Comparison of ENCODE assay signal across 1 cellular context in the genomic region with DNA sequence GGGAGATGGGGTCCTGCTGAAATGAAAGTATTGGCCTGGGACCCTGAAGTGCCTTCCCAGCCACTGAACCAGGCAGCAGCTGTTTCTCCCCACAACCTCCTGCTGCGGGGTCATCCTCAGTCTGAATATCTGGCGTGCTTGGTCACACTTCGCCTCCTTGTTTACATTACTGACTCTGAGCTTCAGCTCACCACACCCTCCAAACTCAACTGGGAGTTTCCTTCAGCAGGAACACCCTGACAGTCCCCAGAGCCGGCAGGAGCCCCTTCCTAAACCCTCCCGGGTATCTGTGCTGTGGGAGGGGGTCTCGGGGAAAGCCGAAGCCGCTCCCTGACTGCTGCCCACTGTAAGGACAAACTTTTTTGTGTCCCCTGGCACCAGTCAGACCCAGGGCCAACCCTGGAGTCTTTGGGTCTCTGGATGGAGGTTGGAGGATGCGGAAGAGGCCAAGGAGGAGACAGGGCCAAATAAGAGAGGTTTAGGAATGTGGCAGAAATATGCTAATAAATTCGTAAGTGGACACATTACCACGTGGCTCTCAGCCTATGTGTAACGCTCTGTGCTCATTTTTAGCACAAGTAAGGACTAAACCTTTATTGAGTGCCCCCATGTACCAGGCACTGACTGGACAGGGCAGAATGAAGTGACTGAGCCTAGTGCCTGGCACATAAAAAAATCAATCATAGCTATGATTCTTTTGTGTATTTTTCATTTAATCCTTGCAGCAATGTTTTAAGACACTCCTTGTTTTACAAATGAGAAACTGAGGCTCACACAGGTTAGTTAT.
TF ChIP-seq lines count a peak whose summit lies in the region.

No MANE protein-coding gene starts in this region.

TF ChIP-seq in K562, 482 proteins besides CTCF, POLR2A, EP300 and RAD21 (continued from another document):
- TF ChIP-seq, protein P1, sequence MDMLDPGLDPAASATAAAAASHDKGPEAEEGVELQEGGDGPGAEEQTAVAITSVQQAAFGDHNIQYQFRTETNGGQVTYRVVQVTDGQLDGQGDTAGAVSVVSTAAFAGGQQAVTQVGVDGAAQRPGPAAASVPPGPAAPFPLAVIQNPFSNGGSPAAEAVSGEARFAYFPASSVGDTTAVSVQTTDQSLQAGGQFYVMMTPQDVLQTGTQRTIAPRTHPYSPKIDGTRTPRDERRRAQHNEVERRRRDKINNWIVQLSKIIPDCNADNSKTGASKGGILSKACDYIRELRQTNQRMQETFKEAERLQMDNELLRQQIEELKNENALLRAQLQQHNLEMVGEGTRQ (CRISPR knock-in tag; IDR thresholded peaks at IDR 0.05): no peak
- TF ChIP-seq, protein P2, sequence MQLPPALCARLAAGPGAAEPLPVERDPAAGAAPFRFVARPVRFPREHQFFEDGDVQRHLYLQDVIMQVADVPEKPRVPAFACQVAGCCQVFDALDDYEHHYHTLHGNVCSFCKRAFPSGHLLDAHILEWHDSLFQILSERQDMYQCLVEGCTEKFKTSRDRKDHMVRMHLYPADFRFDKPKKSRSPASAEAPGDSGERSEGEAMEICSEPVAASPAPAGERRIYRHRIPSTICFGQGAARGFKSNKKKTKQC (CRISPR knock-in tag; IDR thresholded peaks at IDR 0.05): no peak
- no peak for TF ChIP-seq SRF (CRISPR knock-in tag; IDR thresholded peaks at IDR 0.05)
- peak; percentile 92 to 94 for TF ChIP-seq FOXK2 (conservative IDR thresholded peaks at IDR 0.05 in 1 of 2, IDR thresholded peaks at IDR 0.05 in 1 of 2; ENCODE audit: low read depth in 2 of 2)
- TF ChIP-seq JUND (IDR thresholded peaks at IDR 0.05; ENCODE audit: borderline replicate concordance, low read depth, low read length): 0 out of 2 replicates have a peak, but pooled peaks have one; percentile 6
- TF ChIP-seq JUND (tag; IDR thresholded peaks at IDR 0.05; ENCODE audit: borderline replicate concordance, low read depth, low read length): no peak; the same call in 2 of the 3 replicates
- no peak for TF ChIP-seq SREBF2 (CRISPR knock-in tag; IDR thresholded peaks at IDR 0.05)
- peak; percentile 14 for TF ChIP-seq ZFP36 (IDR thresholded peaks at IDR 0.05; ENCODE audit: low read depth, low read length, partially characterized antibody)
- TF ChIP-seq, protein P3, sequence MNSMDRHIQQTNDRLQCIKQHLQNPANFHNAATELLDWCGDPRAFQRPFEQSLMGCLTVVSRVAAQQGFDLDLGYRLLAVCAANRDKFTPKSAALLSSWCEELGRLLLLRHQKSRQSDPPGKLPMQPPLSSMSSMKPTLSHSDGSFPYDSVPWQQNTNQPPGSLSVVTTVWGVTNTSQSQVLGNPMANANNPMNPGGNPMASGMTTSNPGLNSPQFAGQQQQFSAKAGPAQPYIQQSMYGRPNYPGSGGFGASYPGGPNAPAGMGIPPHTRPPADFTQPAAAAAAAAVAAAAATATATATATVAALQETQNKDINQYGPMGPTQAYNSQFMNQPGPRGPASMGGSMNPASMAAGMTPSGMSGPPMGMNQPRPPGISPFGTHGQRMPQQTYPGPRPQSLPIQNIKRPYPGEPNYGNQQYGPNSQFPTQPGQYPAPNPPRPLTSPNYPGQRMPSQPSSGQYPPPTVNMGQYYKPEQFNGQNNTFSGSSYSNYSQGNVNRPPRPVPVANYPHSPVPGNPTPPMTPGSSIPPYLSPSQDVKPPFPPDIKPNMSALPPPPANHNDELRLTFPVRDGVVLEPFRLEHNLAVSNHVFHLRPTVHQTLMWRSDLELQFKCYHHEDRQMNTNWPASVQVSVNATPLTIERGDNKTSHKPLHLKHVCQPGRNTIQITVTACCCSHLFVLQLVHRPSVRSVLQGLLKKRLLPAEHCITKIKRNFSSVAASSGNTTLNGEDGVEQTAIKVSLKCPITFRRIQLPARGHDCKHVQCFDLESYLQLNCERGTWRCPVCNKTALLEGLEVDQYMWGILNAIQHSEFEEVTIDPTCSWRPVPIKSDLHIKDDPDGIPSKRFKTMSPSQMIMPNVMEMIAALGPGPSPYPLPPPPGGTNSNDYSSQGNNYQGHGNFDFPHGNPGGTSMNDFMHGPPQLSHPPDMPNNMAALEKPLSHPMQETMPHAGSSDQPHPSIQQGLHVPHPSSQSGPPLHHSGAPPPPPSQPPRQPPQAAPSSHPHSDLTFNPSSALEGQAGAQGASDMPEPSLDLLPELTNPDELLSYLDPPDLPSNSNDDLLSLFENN (IDR thresholded peaks at IDR 0.05; ENCODE audit: low read depth in 2 of 2, low read length in 2 of 2): no peak
- no peak for TF ChIP-seq MIER1 (IDR thresholded peaks at IDR 0.05; ENCODE audit: low read depth)
- 0 out of 2 replicates have a peak, but pooled peaks have one; percentile 36 for TF ChIP-seq KAT7 (CRISPR knock-in tag; IDR thresholded peaks at IDR 0.05; ENCODE audit: borderline replicate concordance)
- TF ChIP-seq ZNF140 (CRISPR knock-in tag; IDR thresholded peaks at IDR 0.05): no peak
- TF ChIP-seq, protein P4, sequence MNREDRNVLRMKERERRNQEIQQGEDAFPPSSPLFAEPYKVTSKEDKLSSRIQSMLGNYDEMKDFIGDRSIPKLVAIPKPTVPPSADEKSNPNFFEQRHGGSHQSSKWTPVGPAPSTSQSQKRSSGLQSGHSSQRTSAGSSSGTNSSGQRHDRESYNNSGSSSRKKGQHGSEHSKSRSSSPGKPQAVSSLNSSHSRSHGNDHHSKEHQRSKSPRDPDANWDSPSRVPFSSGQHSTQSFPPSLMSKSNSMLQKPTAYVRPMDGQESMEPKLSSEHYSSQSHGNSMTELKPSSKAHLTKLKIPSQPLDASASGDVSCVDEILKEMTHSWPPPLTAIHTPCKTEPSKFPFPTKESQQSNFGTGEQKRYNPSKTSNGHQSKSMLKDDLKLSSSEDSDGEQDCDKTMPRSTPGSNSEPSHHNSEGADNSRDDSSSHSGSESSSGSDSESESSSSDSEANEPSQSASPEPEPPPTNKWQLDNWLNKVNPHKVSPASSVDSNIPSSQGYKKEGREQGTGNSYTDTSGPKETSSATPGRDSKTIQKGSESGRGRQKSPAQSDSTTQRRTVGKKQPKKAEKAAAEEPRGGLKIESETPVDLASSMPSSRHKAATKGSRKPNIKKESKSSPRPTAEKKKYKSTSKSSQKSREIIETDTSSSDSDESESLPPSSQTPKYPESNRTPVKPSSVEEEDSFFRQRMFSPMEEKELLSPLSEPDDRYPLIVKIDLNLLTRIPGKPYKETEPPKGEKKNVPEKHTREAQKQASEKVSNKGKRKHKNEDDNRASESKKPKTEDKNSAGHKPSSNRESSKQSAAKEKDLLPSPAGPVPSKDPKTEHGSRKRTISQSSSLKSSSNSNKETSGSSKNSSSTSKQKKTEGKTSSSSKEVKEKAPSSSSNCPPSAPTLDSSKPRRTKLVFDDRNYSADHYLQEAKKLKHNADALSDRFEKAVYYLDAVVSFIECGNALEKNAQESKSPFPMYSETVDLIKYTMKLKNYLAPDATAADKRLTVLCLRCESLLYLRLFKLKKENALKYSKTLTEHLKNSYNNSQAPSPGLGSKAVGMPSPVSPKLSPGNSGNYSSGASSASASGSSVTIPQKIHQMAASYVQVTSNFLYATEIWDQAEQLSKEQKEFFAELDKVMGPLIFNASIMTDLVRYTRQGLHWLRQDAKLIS (CRISPR knock-in tag; IDR thresholded peaks at IDR 0.05): 0 out of 2 replicates have a peak, but pooled peaks have one; percentile 26
- TF ChIP-seq FOXK1 (CRISPR knock-in tag; IDR thresholded peaks at IDR 0.05; ENCODE audit: borderline replicate concordance): peak; percentile 80; the same call in 1 of the 2 replicates
- TF ChIP-seq TCF3 (CRISPR knock-in tag; IDR thresholded peaks at IDR 0.05): 0 out of 2 replicates have a peak, but pooled peaks have one; percentile 13
- TF ChIP-seq NFE2 (IDR thresholded peaks at IDR 0.05; ENCODE audit: low read depth): peak; percentile 22; the same call in 1 of the 2 replicates
- TF ChIP-seq ZNF586 (CRISPR knock-in tag; conservative IDR thresholded peaks at IDR 0.05): no peak
TF ChIP-seq in K562: peak in this region for 12.
